12 cellular contexts compared by ENCODE assay signal in the genomic region with DNA sequence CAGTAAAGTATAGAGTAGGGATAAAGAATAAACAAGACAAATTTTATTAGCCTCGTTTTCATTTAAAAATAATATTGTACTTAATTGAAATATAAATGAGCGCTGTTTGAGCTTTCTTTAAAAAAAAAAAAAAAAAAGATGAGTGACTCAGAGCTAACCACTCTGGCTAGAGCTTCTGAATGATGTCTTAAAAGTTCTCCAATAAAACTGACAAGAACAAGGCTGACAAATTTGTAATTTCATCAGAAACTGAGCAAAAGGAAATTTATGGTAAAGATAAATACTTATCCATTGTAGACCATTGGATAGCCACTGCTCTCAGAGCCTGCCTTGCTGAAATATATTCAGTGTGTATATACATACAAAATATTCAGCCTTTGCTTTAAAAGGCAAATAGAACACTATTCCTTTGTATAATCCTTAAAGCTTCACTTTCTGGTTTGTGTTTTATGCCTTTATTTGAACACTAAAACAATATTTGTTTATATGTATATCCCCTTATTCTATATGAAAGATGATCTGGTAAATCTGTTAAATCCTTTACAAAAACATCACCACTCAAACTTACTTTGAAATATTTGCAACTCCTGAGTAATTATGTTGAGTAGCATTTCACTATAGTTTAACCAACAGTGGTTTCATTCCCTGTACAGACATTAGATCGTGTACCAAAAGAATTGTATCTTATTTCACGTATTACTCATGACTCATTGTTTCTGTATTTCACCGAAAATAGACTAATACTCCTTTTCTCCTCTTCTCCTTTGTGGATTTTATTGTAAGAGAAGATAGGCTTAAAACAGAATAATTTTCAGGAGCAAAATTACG.
DNase-seq lines count a peak whose midpoint lies in the region; ATAC-seq and TF ChIP-seq lines count a peak whose summit lies in the region.
"Had no signal": no experiment of that assay in that cellular context is flagged by ENCODE, and none has a peak within 500 bp of the region (broad histone marks: within the 10 kb centered on the region; RNA-seq: fewer than 3 reads in every experiment).

No MANE protein-coding gene starts in this region.

- H3K4me3 ChIP-seq in fibroblast of the aortic adventitia (ENCODE audit: low read depth, low read length) = peak overlapping the region; percentile 38
- H3K4me3 ChIP-seq in skeletal muscle satellite cell (ENCODE audit: low read length) = peak overlapping the region; percentile 53
- peak overlapping the region in 1 of 2 donors; percentile 5 for H3K4me3 ChIP-seq in gastroesophageal sphincter
- H3K4me3 ChIP-seq in vagina = no peak overlapping the region
- H3K4me3 ChIP-seq: body of pancreas had no signal

- H3K27ac Mint-ChIP-seq in T-helper 17 cell = peak overlapping the region; percentile 11

- H3K27me3 ChIP-seq in skeletal muscle satellite cell (ENCODE audit: control insufficient read depth, insufficient read depth, low read length) = no peaks in the 10 kb centered on the region
- no peaks in the 10 kb centered on the region for H3K27me3 ChIP-seq in gastroesophageal sphincter
- H3K27me3 ChIP-seq in vagina = no peaks in the 10 kb centered on the region
- H3K27me3 ChIP-seq: body of pancreas had no signal

- intact Hi-C loops in vagina (cut with DNase I) = no loop called here

- WGBS in gastroesophageal sphincter (ENCODE audit: low coverage in 1 of 2), 2 donors = 17 to 22% methylated on average over 5 to 6 of the region's 6 CpGs

- no peaks in the 10 kb centered on the region for H3K27me3 Mint-ChIP-seq in T-helper 17 cell

- H3K4me1 ChIP-seq in skeletal muscle satellite cell (ENCODE audit: control insufficient read depth, insufficient read depth, low read length) (peaks cover 17% of the 10 kb centered on the region), gastroesophageal sphincter (peaks cover 0 to 18% (median 3%) of the 10 kb centered on the region in 3 donors), vagina (peaks cover 29% of the 10 kb centered on the region)

- TF ChIP-seq CTCF in fibroblast of the aortic adventitia (IDR thresholded peaks at IDR 0.05; ENCODE audit: insufficient read depth, low read length) = no peak
- TF ChIP-seq CTCF in gastroesophageal sphincter (IDR thresholded peaks at IDR 0.05) = no peak
- TF ChIP-seq CTCF in vagina (IDR thresholded peaks at IDR 0.05) = no peak

- peak overlapping the region; percentile 68 for H3K9ac ChIP-seq in skeletal muscle satellite cell (ENCODE audit: low read depth, low read length)

- TF ChIP-seq EP300 in gastroesophageal sphincter (IDR thresholded peaks at IDR 0.05) = no peak

- H3K4me2 ChIP-seq in skeletal muscle satellite cell (ENCODE audit: low read length) = peak overlapping the region; percentile 79

- no peak for ATAC-seq in T-helper 17 cell
- ATAC-seq in gastroesophageal sphincter = no peak
- ATAC-seq: body of pancreas had no signal

- peaks cover 3% of the 10 kb centered on the region for H3K36me3 Mint-ChIP-seq in T-helper 17 cell (ENCODE audit: low read depth)

- peaks cover 4% of the 10 kb centered on the region for H3K4me1 Mint-ChIP-seq in T-helper 17 cell

- no peak overlapping the region for H3K4me3 Mint-ChIP-seq in T-helper 17 cell

- H3K9me3 ChIP-seq in T-helper 17 cell (ENCODE audit: control insufficient read depth, low read length, poor library complexity, severe bottlenecking) = no peaks in the 10 kb centered on the region
- H3K9me3 ChIP-seq in skeletal muscle satellite cell (replicated peaks; ENCODE audit: low read length) = no peaks in the 10 kb centered on the region
- H3K9me3 ChIP-seq in gastroesophageal sphincter = no peaks in the 10 kb centered on the region
- no peaks in the 10 kb centered on the region for H3K9me3 ChIP-seq in vagina
- H3K9me3 ChIP-seq: body of pancreas had no signal

- DNase-seq in H4 (ENCODE audit: low spot score) (peak; percentile 59), T-helper 17 cell (no peak), fibroblast of the aortic adventitia (ENCODE audit: low read depth) (peak; percentile 74), vagina (ENCODE audit: extremely low spot score in 2 of 2) (no peak), NCI-H446 (lab: John Stamatoyannopoulos, UW) (no peak)
- no peak for DNase-seq in activated CD8-positive, alpha-beta memory T cell treated with anti-CD3 and anti-CD28 coated beads, Interleukin-2, amount 50 U/mL, for 48 hours
- DNase-seq: activated CD4-positive, alpha-beta T cell treated with anti-CD3 and anti-CD28 coated beads, Interleukin-2, amount 50 U/mL, for 1 hour; body of pancreas; GDM1; posterior cingulate gyrus had no signal

- H3K36me3 ChIP-seq in skeletal muscle satellite cell (ENCODE audit: insufficient read depth, low read length) (no peaks in the 10 kb centered on the region), gastroesophageal sphincter (no peaks in the 10 kb centered on the region), vagina (no peaks in the 10 kb centered on the region)

- H3K27ac ChIP-seq in gastroesophageal sphincter = peak overlapping the region in 2 of 4 donors; percentile 48 to 49
- no peak overlapping the region for H3K27ac ChIP-seq in vagina
- H3K27ac ChIP-seq: body of pancreas had no signal

- TF ChIP-seq POLR2A in gastroesophageal sphincter (IDR thresholded peaks at IDR 0.05) = no peak
- no peak for TF ChIP-seq POLR2A in vagina (IDR thresholded peaks at IDR 0.05)

Comparison
In these comparisons a context has a peak if more than half of its experiments do, and no peak if none do; other contexts are left out.
1. DNase-seq: peak in H4 (single experiment) and fibroblast of the aortic adventitia (single experiment); none in T-helper 17 cell (0 of 3), vagina (0 of 2), NCI-H446 (0 of 2) and activated CD8-positive, alpha-beta memory T cell treated with anti-CD3 and anti-CD28 coated beads, Interleukin-2, amount 50 U/mL, for 48 hours (single experiment).
2. H3K4me3 ChIP-seq: peak in fibroblast of the aortic adventitia (single experiment) and skeletal muscle satellite cell (single experiment); none in vagina (0 of 2).